In the genomic region with DNA sequence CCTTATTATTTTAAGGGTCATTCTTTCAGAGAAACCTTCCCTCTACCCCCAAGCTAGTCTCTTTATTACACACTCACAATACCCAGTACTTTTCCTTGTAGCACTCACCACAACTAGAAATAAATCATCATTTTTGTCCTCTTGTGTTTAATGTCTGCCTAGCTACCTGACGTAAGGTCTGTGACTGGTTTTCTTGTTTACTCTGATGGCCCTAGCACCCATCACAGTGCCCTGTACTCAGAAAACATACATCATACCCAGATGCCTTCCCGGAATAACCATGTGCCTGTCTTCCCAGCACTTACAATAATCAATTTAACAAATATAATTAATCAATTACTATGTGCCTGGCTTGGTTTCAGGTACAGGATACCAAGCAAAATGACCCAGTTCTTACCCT, we compare ENCODE assay signal across 9 cellular contexts. TPM values are rescaled to one million over a fixed set of nuclear protein-coding genes. Genes with fewer than 3 reads are reported as not detected.
DNase-seq lines count a peak whose midpoint lies in the region; ATAC-seq and TF ChIP-seq lines count a peak whose summit lies in the region.
"Had no signal": no experiment of that assay in that cellular context is flagged by ENCODE, and none has a peak within 500 bp of the region (broad histone marks: within the 10 kb centered on the region; RNA-seq: fewer than 3 reads in every experiment).

No MANE protein-coding gene starts in this region.

- H3K4me3 ChIP-seq in AG10803 (ENCODE audit: low read length) (no peak overlapping the region), body of pancreas (no peak overlapping the region), muscle layer of duodenum (ENCODE audit: low read depth in 1 of 2, low read length in 2 of 2) (no peak overlapping the region)

- no peak for TF ChIP-seq CTCF in AG10803 (conservative IDR thresholded peaks at IDR 0.05; ENCODE audit: low read length)
- TF ChIP-seq CTCF in body of pancreas (IDR thresholded peaks at IDR 0.05): no peak

- no peak for TF ChIP-seq POLR2A in body of pancreas (IDR thresholded peaks at IDR 0.05)

- 47 to 62% methylated on average over 2 of the region's 2 CpGs for WGBS in body of pancreas, 2 donors

- H3K4me1 ChIP-seq in body of pancreas (peaks cover 41% of the 10 kb centered on the region), muscle layer of duodenum (ENCODE audit: control insufficient read depth in 1 of 2, insufficient read depth in 2 of 2, low read length in 2 of 2) (peaks cover 18 to 23% of the 10 kb centered on the region in 2 donors)

- peak overlapping the region in 3 of 4 donors; percentile 40 to 74 (median 54) for H3K27ac ChIP-seq in body of pancreas
- H3K27ac ChIP-seq in muscle layer of duodenum (ENCODE audit: low read length): peak overlapping the region; percentile 90

- DNase-seq in AG10803 (ENCODE audit: low read depth) (peak; percentile 74), LHCN-M2 (ENCODE audit: low read depth) (peak; percentile 50), body of pancreas (no peak), cerebellar nuclear complex (lab: John Stamatoyannopoulos, UW) (no peak), posterior vena cava (ENCODE audit: low spot score) (no peak), D341Med (ENCODE audit: low spot score) (no peak)
- DNase-seq: GF-D8 had no signal

- no peaks in the 10 kb centered on the region for H3K36me3 ChIP-seq in body of pancreas (replicated peaks in 1 of 2; ENCODE audit: insufficient read depth in 1 of 2, low read depth in 2 of 2)
- no peaks in the 10 kb centered on the region for H3K36me3 ChIP-seq in muscle layer of duodenum (ENCODE audit: control insufficient read depth in 1 of 2, insufficient read depth in 2 of 2, low read length in 2 of 2)

- ATAC-seq in body of pancreas (no peak), GM19397 (IDR thresholded peaks at IDR 0.05; ENCODE audit: unreplicated experiment) (no peak)

- H3K9me3 ChIP-seq in body of pancreas (no peaks in the 10 kb centered on the region), muscle layer of duodenum (ENCODE audit: control insufficient read depth in 1 of 2, low read length in 2 of 2) (no peaks in the 10 kb centered on the region)

- intact Hi-C loops in body of pancreas (cut with DNase I) (no loop called here), posterior vena cava (cut with DNase I) (no loop called here)

- H3K27me3 ChIP-seq in body of pancreas (no peaks in the 10 kb centered on the region), muscle layer of duodenum (ENCODE audit: low read depth, low read length) (no peaks in the 10 kb centered on the region)

RNA-seq across cellular contexts. Expression of gene IER3, which starts 25.8 kb away (rescaled TPM):
- total RNA-seq in LHCN-M2 (2014; rRNA removed) (51.0 and 65.9 TPM in 2 replicates), body of pancreas (10 to 100 TPM; 46.4 to 60.3 TPM), posterior vena cava (10 to 100 TPM; 28.5 to 51.5 TPM)
- 103 TPM for polyA plus RNA-seq in LHCN-M2 (2012)

RNA-seq across cellular contexts. Expression of gene FLOT1, which starts 27.7 kb away (rescaled TPM):
- total RNA-seq in LHCN-M2 (2014; rRNA removed): 207 and 208 TPM in 2 replicates
- 262 TPM for polyA plus RNA-seq in LHCN-M2 (2012)
- total RNA-seq in body of pancreas: 10 to 100 TPM; 70.0 to 82.4 TPM
- total RNA-seq in posterior vena cava: 100 to 1,000 TPM; 150 to 167 TPM

RNA-seq across cellular contexts. Expression of gene TUBB, which starts 50.0 kb away (rescaled TPM):
- 1,379 and 1,474 TPM in 2 replicates for total RNA-seq in LHCN-M2 (2014; rRNA removed)
- 2,090 TPM for polyA plus RNA-seq in LHCN-M2 (2012)
- 10 to 100 TPM; 80.9 to 84.4 TPM for total RNA-seq in body of pancreas
- 100 to 1,000 TPM; 342 to 378 TPM for total RNA-seq in posterior vena cava

RNA-seq across cellular contexts. Expression of gene MDC1, which starts 53.1 kb away (rescaled TPM):
- total RNA-seq in LHCN-M2 (2014; rRNA removed): 12.4 and 16.3 TPM in 2 replicates
- polyA plus RNA-seq in LHCN-M2 (2012): 20.5 TPM
- total RNA-seq in body of pancreas: 10 to 100 TPM; 11.4 to 18.1 TPM
- total RNA-seq in posterior vena cava: 10 to 100 TPM; 24.4 to 25.0 TPM

Comparison
In these comparisons a context has a peak if more than half of its experiments do, and no peak if none do; other contexts are left out.
1. DNase-seq: peak in AG10803 (single experiment) and LHCN-M2 (single experiment); none in body of pancreas (0 of 4), cerebellar nuclear complex (0 of 2), posterior vena cava (single experiment) and D341Med (single experiment).
2. RNA of gene TUBB, which starts 50.0 kb away (total RNA-seq): 1,379 to 1,474 TPM in LHCN-M2 and 342 to 378 TPM in posterior vena cava; 80.9 to 84.4 TPM in body of pancreas; every median in the first group is over 4 times any median in the second.